8 cellular contexts compared by ENCODE assay signal in genomic region chr7:66920256-66920655, GRCh38. TPM values are rescaled to one million over a fixed set of nuclear protein-coding genes. Genes with fewer than 3 reads are reported as not detected.
A peak's percentile ranks its signal among the peaks of the same experiment; 100 is the strongest.
DNase-seq lines count a peak whose midpoint lies in the region; ATAC-seq and TF ChIP-seq lines count a peak whose summit lies in the region.

No MANE protein-coding gene starts in this region.

- H3K9me3 Mint-ChIP-seq in T-helper 2 cell treated with Interferon-gamma antibody and Interleukin-4, amounts not matched to agents 5 μg/mL and 100 μg/mL, for 36 hours = no peaks in the 10 kb centered on the region
- H3K9me3 Mint-ChIP-seq in WTC11 = no peaks in the 10 kb centered on the region

- ATAC-seq in WTC11 (no peak), HG02798 (IDR thresholded peaks at IDR 0.05; ENCODE audit: poor library complexity, unreplicated experiment) (no peak)

- no peak overlapping the region for H3K27ac Mint-ChIP-seq in T-helper 2 cell treated with Interferon-gamma antibody and Interleukin-4, amounts not matched to agents 5 μg/mL and 100 μg/mL, for 36 hours
- H3K27ac Mint-ChIP-seq in WTC11 = no peak overlapping the region

- peaks cover 2% of the 10 kb centered on the region for H3K27me3 Mint-ChIP-seq in T-helper 2 cell treated with Interferon-gamma antibody and Interleukin-4, amounts not matched to agents 5 μg/mL and 100 μg/mL, for 36 hours (ENCODE audit: low read depth)
- no peaks in the 10 kb centered on the region; the same call in 1 of the 2 replicates for H3K27me3 Mint-ChIP-seq in WTC11 (ENCODE audit: low read depth)

- H3K36me3 ChIP-seq in iPS-18a (ENCODE audit: control insufficient read depth, low read depth, low read length) = no peaks in the 10 kb centered on the region
- peaks cover 0 to 2% (median 0%) of the 10 kb centered on the region in 5 donors for H3K36me3 ChIP-seq in subcutaneous abdominal adipose tissue (ENCODE audit: control insufficient read depth in 5 of 5, insufficient read depth in 5 of 5, low read length in 5 of 5)

- H3K27me3 ChIP-seq in iPS-18a (ENCODE audit: control insufficient read depth, insufficient read depth, low read length) (no peaks in the 10 kb centered on the region), subcutaneous abdominal adipose tissue (ENCODE audit: control insufficient read depth in 5 of 5, insufficient read depth in 4 of 5, low read length in 5 of 5) (no peaks in the 10 kb centered on the region)

- no peak for TF ChIP-seq CTCF in WTC11 (IDR thresholded peaks at IDR 0.05)

- CTCF ChIA-PET in WTC11 (lab: Charles Lee) = interaction anchor here (0.7 to 1.0 kb wide), 3 partner anchors 15 to 73 kb away, joined by 3 to 15 read pairs (median 4); no protein-coding TSS in a partner anchor

- peaks cover 19% of the 10 kb centered on the region for H3K4me1 Mint-ChIP-seq in T-helper 2 cell treated with Interferon-gamma antibody and Interleukin-4, amounts not matched to agents 5 μg/mL and 100 μg/mL, for 36 hours (ENCODE audit: low read depth)
- peaks cover 13% of the 10 kb centered on the region for H3K4me1 Mint-ChIP-seq in WTC11

- peak overlapping the region; percentile 85 for H3K4me3 ChIP-seq in iPS-18a (ENCODE audit: low read length)
- peak overlapping the region in 4 of 5 donors; percentile 93 to 100 (median 99) for H3K4me3 ChIP-seq in subcutaneous abdominal adipose tissue (ENCODE audit: low read depth in 1 of 5, low read length in 5 of 5)

- POLR2A ChIA-PET in WTC11 (lab: Charles Lee) = interaction anchor here (1.6 kb wide), 1 partner anchor 76 kb away, joined by 8 read pairs; no protein-coding TSS in a partner anchor

- no peak overlapping the region for H3K27ac ChIP-seq in iPS-18a (ENCODE audit: low read length)
- no peak overlapping the region for H3K27ac ChIP-seq in subcutaneous abdominal adipose tissue (ENCODE audit: low read depth, low read length)

- H3K4me3 Mint-ChIP-seq in T-helper 2 cell treated with Interferon-gamma antibody and Interleukin-4, amounts not matched to agents 5 μg/mL and 100 μg/mL, for 36 hours = peak overlapping the region; percentile 47
- peak overlapping the region; percentile 56 for H3K4me3 Mint-ChIP-seq in WTC11

- H3K4me1 ChIP-seq in iPS-18a (ENCODE audit: control insufficient read depth, low read depth, low read length) = peaks cover 7% of the 10 kb centered on the region
- peaks cover 0 to 34% (median 32%) of the 10 kb centered on the region in 5 donors for H3K4me1 ChIP-seq in subcutaneous abdominal adipose tissue (ENCODE audit: control insufficient read depth in 5 of 5, insufficient read depth in 5 of 5, low read length in 5 of 5)

- H3K9me3 ChIP-seq in iPS-18a (ENCODE audit: control insufficient read depth, low read depth, low read length) = no peaks in the 10 kb centered on the region
- H3K9me3 ChIP-seq in subcutaneous abdominal adipose tissue (ENCODE audit: control insufficient read depth in 5 of 5, low read length in 5 of 5) = no peaks in the 10 kb centered on the region

- H3K36me3 Mint-ChIP-seq in T-helper 2 cell treated with Interferon-gamma antibody and Interleukin-4, amounts not matched to agents 5 μg/mL and 100 μg/mL, for 36 hours (ENCODE audit: low read depth) = peaks cover 11% of the 10 kb centered on the region
- peaks cover 3% of the 10 kb centered on the region; the same call in 1 of the 2 replicates for H3K36me3 Mint-ChIP-seq in WTC11

- H3K9ac ChIP-seq in iPS-18a (ENCODE audit: low read length) (no peak overlapping the region), subcutaneous abdominal adipose tissue (ENCODE audit: low read length in 5 of 5) (peak overlapping the region in 1 of 5 donors; percentile 97)

- no peak for DNase-seq in T-helper 2 cell treated with Interferon-gamma antibody and Interleukin-4, amounts not matched to agents 5 μg/mL and 100 μg/mL, for 36 hours (ENCODE audit: low spot score)
- no peak for DNase-seq in T-helper 2 cell
- no peak for DNase-seq in WTC11 (ENCODE audit: low spot score)
- no peak for DNase-seq in Kasumi-1 (lab: John Stamatoyannopoulos, UW)
- DNase-seq in CD1c-positive myeloid dendritic cell (ENCODE audit: extremely low spot score) = no peak

TF ChIP-seq in WTC11, 78 proteins besides CTCF, POLR2A, EP300 and RAD21:
- TF ChIP-seq RELA (CRISPR knock-in tag; IDR thresholded peaks at IDR 0.05; ENCODE audit: borderline replicate concordance) (no peak), KAT7 (CRISPR knock-in tag; IDR thresholded peaks at IDR 0.05; ENCODE audit: borderline replicate concordance) (no peak), ETV6 (CRISPR knock-in tag; IDR thresholded peaks at IDR 0.05) (no peak), RORB (CRISPR knock-in tag; IDR thresholded peaks at IDR 0.05) (no peak), ATF3 (CRISPR knock-in tag; conservative IDR thresholded peaks at IDR 0.05) (no peak), ERG (CRISPR knock-in tag; IDR thresholded peaks at IDR 0.05) (no peak), SOX15 (CRISPR knock-in tag; IDR thresholded peaks at IDR 0.05) (no peak), ZNF425 (CRISPR knock-in tag; conservative IDR thresholded peaks at IDR 0.05) (no peak), USF2 (CRISPR knock-in tag; IDR thresholded peaks at IDR 0.05) (no peak), FOXJ3 (CRISPR knock-in tag; IDR thresholded peaks at IDR 0.05; ENCODE audit: borderline replicate concordance) (no peak), CREB1 (CRISPR knock-in tag; IDR thresholded peaks at IDR 0.05) (no peak), TCF7 (CRISPR knock-in tag; IDR thresholded peaks at IDR 0.05; ENCODE audit: low read depth) (no peak), NFE2L1 (CRISPR knock-in tag; IDR thresholded peaks at IDR 0.05) (no peak), TEAD1 (CRISPR knock-in tag; IDR thresholded peaks at IDR 0.05) (no peak), EMX1 (CRISPR knock-in tag; IDR thresholded peaks at IDR 0.05) (no peak), GRHL2 (CRISPR knock-in tag; IDR thresholded peaks at IDR 0.05; ENCODE audit: insufficient replicate concordance, severe bottlenecking) (no peak), HMGXB4 (CRISPR knock-in tag; IDR thresholded peaks at IDR 0.05) (no peak), ZNF396 (CRISPR knock-in tag; IDR thresholded peaks at IDR 0.05; ENCODE audit: borderline replicate concordance) (no peak), ZNF671 (CRISPR knock-in tag; IDR thresholded peaks at IDR 0.05) (no peak)

RNA-seq across cellular contexts. Expression of gene TMEM248, which starts 0.8 kb away (rescaled TPM):
- total RNA-seq in WTC11 (2021) = 56.9 to 60.4 TPM (median 59.1 TPM) in 3 replicates
